8 cellular contexts compared by ENCODE assay signal in genomic region chr1:35080171-35080854, GRCh38. TPM values are rescaled to one million over a fixed set of nuclear protein-coding genes. Genes with fewer than 3 reads are reported as not detected.
DNase-seq lines count a peak whose midpoint lies in the region; ATAC-seq, FAIRE-seq and TF ChIP-seq lines count a peak whose summit lies in the region.

No MANE protein-coding gene starts in this region.

- intact Hi-C loops in Caco-2 (cut with micrococcal nuclease; ENCODE audit: unreplicated experiment) (no loop called here), PC-3 (cut with micrococcal nuclease) (no loop called here), endothelial cell of umbilical vein (cut with micrococcal nuclease) (no loop called here), ovary (cut with DNase I) (no loop called here)

- no peak for TF ChIP-seq POLR2A in endothelial cell of umbilical vein (IDR thresholded peaks at IDR 0.05; ENCODE audit: low read depth, low read length)
- TF ChIP-seq POLR2A in ovary (IDR thresholded peaks at IDR 0.05), result no peak

- DNase-seq in Caco-2 (no peak), PC-3 (no peak), endothelial cell of umbilical vein (ENCODE audit: low read depth, low spot score) (no peak), ovary (no peak), Kasumi-1 (lab: John Stamatoyannopoulos, UW) (no peak), epidermal melanocyte (ENCODE audit: insufficient read length, low spot score) (no peak), HuH-7 (ENCODE audit: low spot score) (no peak)

- peaks cover 18% of the 10 kb centered on the region for H3K36me3 Mint-ChIP-seq in Caco-2 (ENCODE audit: insufficient read depth, unreplicated experiment)

- H3K79me2 ChIP-seq in PC-3 (ENCODE audit: low read length) (peaks cover 61% of the 10 kb centered on the region), endothelial cell of umbilical vein (ENCODE audit: control insufficient read depth, insufficient read depth, low read length) (peaks cover 48% of the 10 kb centered on the region)

- CTCF ChIA-PET in Caco-2 (lab: Charles Lee) (no interaction called here), PC-3 (lab: Charles Lee) (no interaction called here), endothelial cell of umbilical vein (lab: Charles Lee) (interaction anchor here (1.4 kb wide), 1 partner anchor 33 kb away, joined by 4 read pairs; no protein-coding TSS in a partner anchor)

- no peaks in the 10 kb centered on the region for H3K9me3 Mint-ChIP-seq in Caco-2 (ENCODE audit: unreplicated experiment)

- BruUV-seq in Caco-2 (replicated peaks; lab: Mats Ljungman, UMichigan) (no TSS peak), PC-3 (replicated peaks; lab: Mats Ljungman, UMichigan) (no TSS peak), endothelial cell of umbilical vein (replicated peaks; lab: Mats Ljungman, UMichigan) (no TSS peak)

- H3K4me1 ChIP-seq in Caco-2 (no peaks in the 10 kb centered on the region), PC-3 (ENCODE audit: insufficient read depth, low read length) (peaks cover 14% of the 10 kb centered on the region), endothelial cell of umbilical vein (ENCODE audit: control insufficient read depth, extremely low read depth, insufficient read depth, low read length) (peaks cover 16% of the 10 kb centered on the region), ovary (ENCODE audit: insufficient read depth) (peaks cover 9% of the 10 kb centered on the region)

- no peak for TF ChIP-seq EP300 in ovary (IDR thresholded peaks at IDR 0.05)

- no peak for TF ChIP-seq CTCF in Caco-2 (IDR thresholded peaks at IDR 0.05; ENCODE audit: insufficient read depth in 1 of 2, low read depth in 1 of 2, low read length in 1 of 2, severe bottlenecking in 1 of 2, unreplicated experiment in 1 of 2)
- TF ChIP-seq CTCF in PC-3 (conservative IDR thresholded peaks at IDR 0.05; ENCODE audit: low read depth, low read length), result no peak
- TF ChIP-seq CTCF in endothelial cell of umbilical vein (IDR thresholded peaks at IDR 0.05; ENCODE audit: extremely low read depth in 1 of 2, insufficient read depth in 1 of 2, low read depth in 1 of 2, low read length in 2 of 2), result no peak
- no peak for TF ChIP-seq CTCF in ovary (IDR thresholded peaks at IDR 0.05)

- H3K27me3 Mint-ChIP-seq in Caco-2 (ENCODE audit: insufficient read depth, unreplicated experiment), result no peaks in the 10 kb centered on the region

- peaks cover 1% of the 10 kb centered on the region for H3K4me1 Mint-ChIP-seq in Caco-2 (ENCODE audit: low read depth, unreplicated experiment)

- peak overlapping the region; percentile 57 for H3K4me3 ChIP-seq in Caco-2 (ENCODE audit: low read depth, low read length)
- peak overlapping the region; percentile 93 for H3K4me3 ChIP-seq in PC-3 (ENCODE audit: low read length)
- H3K4me3 ChIP-seq in endothelial cell of umbilical vein (replicated peaks in 1 of 3; ENCODE audit: insufficient read depth in 1 of 3, low read depth in 1 of 3, low read length in 3 of 3), result peak overlapping the region; percentile 41 to 78 (median 74)
- peak overlapping the region; percentile 77 for H3K4me3 ChIP-seq in ovary

- H3K4me2 ChIP-seq in PC-3 (ENCODE audit: low read length), result peak overlapping the region; percentile 80
- peak overlapping the region; percentile 59 for H3K4me2 ChIP-seq in endothelial cell of umbilical vein (ENCODE audit: insufficient read depth, low read length)

- H3K27me3 ChIP-seq in Caco-2 (replicated peaks; ENCODE audit: control insufficient read depth, insufficient read depth, low read length) (no peaks in the 10 kb centered on the region), PC-3 (ENCODE audit: low read length) (no peaks in the 10 kb centered on the region), endothelial cell of umbilical vein (ENCODE audit: control insufficient read depth in 2 of 2, insufficient read depth in 2 of 2, low read length in 2 of 2) (no peaks in the 10 kb centered on the region), ovary (no peaks in the 10 kb centered on the region)

- ATAC-seq in PC-3 (no peak), GM19452 (IDR thresholded peaks at IDR 0.05; ENCODE audit: unreplicated experiment) (no peak)

- dilution Hi-C loops in endothelial cell of umbilical vein (cut with MboI; ENCODE audit: extremely low pct_ligation_motif_present, low sequenced_read_pairs), result no loop called here

- no peak for FAIRE-seq in endothelial cell of umbilical vein (lab: Jason Lieb, UNC)

- H3K36me3 ChIP-seq in Caco-2 (ENCODE audit: control insufficient read depth, insufficient read depth, low read length) (no peaks in the 10 kb centered on the region), PC-3 (ENCODE audit: low read depth, low read length) (peaks cover 8% of the 10 kb centered on the region; the same call in 1 of the 2 replicates), endothelial cell of umbilical vein (ENCODE audit: control insufficient read depth in 2 of 2, extremely low read depth in 1 of 2, insufficient read depth in 2 of 2, low read length in 2 of 2) (no peaks in the 10 kb centered on the region), ovary (no peaks in the 10 kb centered on the region)

- no peaks in the 10 kb centered on the region for H3K9me1 ChIP-seq in endothelial cell of umbilical vein (replicated peaks; ENCODE audit: control insufficient read depth, extremely low read depth, insufficient read depth, low read length)

- peak overlapping the region; percentile 87; the same call in 1 of the 2 replicates for H2AFZ ChIP-seq in PC-3 (ENCODE audit: low read length)
- H2AFZ ChIP-seq in endothelial cell of umbilical vein (ENCODE audit: low read depth, low read length), result no peak overlapping the region

- H4K20me1 ChIP-seq in PC-3 (ENCODE audit: low read length), result peaks cover 8% of the 10 kb centered on the region; the same call in 1 of the 2 replicates
- no peaks in the 10 kb centered on the region for H4K20me1 ChIP-seq in endothelial cell of umbilical vein (replicated peaks; ENCODE audit: control insufficient read depth, extremely low read depth, insufficient read depth, low read length)

- 78 to 85% (median 80%) methylated on average over 13 of the region's 13 CpGs for WGBS in ovary, 3 donors

- no peaks in the 10 kb centered on the region for H3K9me3 ChIP-seq in Caco-2
- no peaks in the 10 kb centered on the region for H3K9me3 ChIP-seq in PC-3 (ENCODE audit: low read length)
- no peaks in the 10 kb centered on the region for H3K9me3 ChIP-seq in endothelial cell of umbilical vein (replicated peaks; ENCODE audit: control insufficient read depth, insufficient read depth, low read length)
- H3K9me3 ChIP-seq in ovary, result no peaks in the 10 kb centered on the region

- H3K27ac ChIP-seq in PC-3 (ENCODE audit: low read length) (no peak overlapping the region), endothelial cell of umbilical vein (ENCODE audit: insufficient read depth, low read depth, low read length) (peak overlapping the region; percentile 60), ovary (no peak overlapping the region)

- peak overlapping the region; percentile 99 for H3K27ac Mint-ChIP-seq in Caco-2 (ENCODE audit: unreplicated experiment)

- H3K9ac ChIP-seq in PC-3 (ENCODE audit: low read length), result peak overlapping the region; percentile 91
- peak overlapping the region; percentile 84 for H3K9ac ChIP-seq in endothelial cell of umbilical vein (replicated peaks; ENCODE audit: extremely low read depth, insufficient read depth, low read length)

- POLR2A ChIA-PET in Caco-2 (lab: Charles Lee), result interaction anchor here (0.6 kb wide), 1 partner anchor 9 kb away, joined by 14 read pairs; no protein-coding TSS in a partner anchor
- POLR2A ChIA-PET in PC-3 (lab: Charles Lee; ENCODE audit: unreplicated experiment), result no interaction called here
- POLR2A ChIA-PET in endothelial cell of umbilical vein (lab: Charles Lee), result no interaction called here

- peak overlapping the region; percentile 98 for H3K4me3 Mint-ChIP-seq in Caco-2 (ENCODE audit: unreplicated experiment)

- no peaks in the 10 kb centered on the region for H3F3A ChIP-seq in PC-3 (ENCODE audit: low read length, unreplicated experiment)

- H3K9me2 ChIP-seq in PC-3 (replicated peaks; ENCODE audit: low read length), result no peaks in the 10 kb centered on the region

TF ChIP-seq in endothelial cell of umbilical vein, 7 proteins besides CTCF, POLR2A, EP300 and RAD21 (continues in another document):
- TF ChIP-seq MYC (IDR thresholded peaks at IDR 0.05; ENCODE audit: low read depth, low read length) (no peak), JUN (IDR thresholded peaks at IDR 0.05; ENCODE audit: borderline replicate concordance, insufficient read depth, insufficient read length, low read depth) (no peak), EZH2 (IDR thresholded peaks at IDR 0.05; ENCODE audit: borderline replicate concordance, low read depth, low read length, severe bottlenecking) (no peak), GATA2 (IDR thresholded peaks at IDR 0.05; ENCODE audit: insufficient read depth, insufficient read length, low read depth, low read length) (no peak), MAX (IDR thresholded peaks at IDR 0.05; ENCODE audit: insufficient read depth, insufficient read length) (no peak)

RNA-seq across cellular contexts. Expression of gene ZMYM1, which starts 1.1 kb away (rescaled TPM):
- 14.0 and 15.7 TPM in 2 replicates for total RNA-seq in Caco-2 (2022)
- total RNA-seq in PC-3 (2014; rRNA removed), result 13.6 and 17.0 TPM in 2 replicates
- 20.7 and 21.4 TPM in 2 replicates for total RNA-seq in endothelial cell of umbilical vein
- 5.2 and 5.8 TPM in 2 replicates for polyA plus RNA-seq in endothelial cell of umbilical vein
- polyA plus RNA-seq in endothelial cell of umbilical vein (2011; cell fraction: cytosol; rRNA removed), result 6.8 and 6.9 TPM in 2 replicates
- polyA plus RNA-seq in endothelial cell of umbilical vein (2011; cell fraction: nucleus; rRNA removed), result 20.8 and 21.6 TPM in 2 replicates
- polyA plus RNA-seq in endothelial cell of umbilical vein (2012), result 5.3 and 10.0 TPM in 2 replicates
- 25.2 and 31.4 TPM in 2 replicates for polyA minus RNA-seq in endothelial cell of umbilical vein
- 23.1 TPM for polyA minus RNA-seq in endothelial cell of umbilical vein (2011; cell fraction: cytosol; rRNA and poly(A)+ RNA removed)
- polyA minus RNA-seq in endothelial cell of umbilical vein (2011; cell fraction: nucleus; rRNA and poly(A)+ RNA removed), result 13.4 and 36.4 TPM in 2 replicates
- 10 to 100 TPM; 12.3 to 19.9 (median 19.2) TPM for total RNA-seq in ovary
- polyA plus RNA-seq in ovary, result 10 to 100 TPM in 1 of 2 donors, 1 to 10 TPM in 1; 5.3 to 13.2 TPM

RNA-seq across cellular contexts. Expression of gene ZMYM6, which starts 48.6 kb away (rescaled TPM):
- total RNA-seq in Caco-2 (2022), result 10.0 and 10.1 TPM in 2 replicates
- 11.8 and 14.4 TPM in 2 replicates for total RNA-seq in PC-3 (2014; rRNA removed)
- total RNA-seq in endothelial cell of umbilical vein, result 15.6 and 17.2 TPM in 2 replicates
- polyA plus RNA-seq in endothelial cell of umbilical vein, result 5.2 and 6.4 TPM in 2 replicates
- 3.8 and 4.7 TPM in 2 replicates for polyA plus RNA-seq in endothelial cell of umbilical vein (2011; cell fraction: cytosol; rRNA removed)
- 37.1 and 53.9 TPM in 2 replicates for polyA plus RNA-seq in endothelial cell of umbilical vein (2011; cell fraction: nucleus; rRNA removed)
- 9.8 and 15.5 TPM in 2 replicates for polyA plus RNA-seq in endothelial cell of umbilical vein (2012)
- polyA minus RNA-seq in endothelial cell of umbilical vein, result 30.7 and 32.9 TPM in 2 replicates
- 3.3 TPM for polyA minus RNA-seq in endothelial cell of umbilical vein (2011; cell fraction: cytosol; rRNA and poly(A)+ RNA removed)
- polyA minus RNA-seq in endothelial cell of umbilical vein (2011; cell fraction: nucleus; rRNA and poly(A)+ RNA removed), result 31.3 and 49.8 TPM in 2 replicates
- 10 to 100 TPM; 10.5 to 27.5 (median 20.3) TPM for total RNA-seq in ovary
- 10 to 100 TPM in 1 of 2 donors, 1 to 10 TPM in 1; 9.1 to 14.3 TPM for polyA plus RNA-seq in ovary
